In genomic region chrX:55451626-55451989, GRCh38 we compare ENCODE assay signal across 8 cellular contexts. TPM values are rescaled to one million over a fixed set of nuclear protein-coding genes. Genes with fewer than 3 reads are reported as not detected.
DNase-seq lines count a peak whose midpoint lies in the region; ATAC-seq lines count a peak whose summit lies in the region.

No MANE protein-coding gene starts in this region.

- POLR2A ChIA-PET in T-cell (lab: Charles Lee) = interaction anchor here (0.8 to 1.9 kb wide), 4 partner anchors 37 to 812 kb away, joined by 3 to 18 read pairs (median 3); partner anchors contain the start of genes RRAGB (in 1 of the 2) and USP51 (in 1 of the 2)

- peak overlapping the region; percentile 68; the same call in 1 of the 2 replicates for H3K4me3 ChIP-seq in GM08714 (ENCODE audit: low read length)
- peak overlapping the region; percentile 48 to 58 (median 51) for H3K4me3 ChIP-seq in skin epidermis

- no peaks in the 10 kb centered on the region for H3K27me3 Mint-ChIP-seq in T-cell

- H3K4me3 Mint-ChIP-seq in T-cell = peak overlapping the region; percentile 92 to 96 (median 93)

- DNase-seq in T-cell = no peak
- DNase-seq in left cardiac atrium = no peak
- DNase-seq in NCI-H1092 (lab: John Stamatoyannopoulos, UW) = no peak
- DNase-seq in kidney glomerular epithelial cell (lab: John Stamatoyannopoulos, UW) = no peak
- DNase-seq in Ammon's horn (ENCODE audit: low spot score) = no peak

- H3K36me3 Mint-ChIP-seq in T-cell = no peaks in the 10 kb centered on the region

- peak; percentile 15 for ATAC-seq in HG02571 (IDR thresholded peaks at IDR 0.05; ENCODE audit: unreplicated experiment)
- peak in 3 of 4 experiments; percentile 8 to 20 (median 12) for ATAC-seq in T-cell (replicated peaks in 1 of 4)
- ATAC-seq in left cardiac atrium = peak; percentile 68 to 79

- intact Hi-C loops in left cardiac atrium (cut with DNase I) = no loop called here

- CTCF ChIA-PET in T-cell (lab: Charles Lee) = interaction anchor here in 1 of 2 donors (1.3 to 1.8 kb wide), 2 partner anchors 37 to 266 kb away, joined by 8 to 9 read pairs; partner anchors contain the start of gene RRAGB

- H3K9me3 Mint-ChIP-seq in T-cell = no peaks in the 10 kb centered on the region

- H3K4me1 Mint-ChIP-seq in T-cell = peaks cover 13 to 22% (median 21%) of the 10 kb centered on the region in 3 donors

- peak overlapping the region in 19 of 21 experiments; percentile 38 to 86 (median 72) for H3K27ac ChIP-seq in skin epidermis

- H3K27ac Mint-ChIP-seq in T-cell = peak overlapping the region; percentile 91 to 96

RNA-seq across cellular contexts. Expression of gene MAGEH1, which starts 0.3 kb away (rescaled TPM):
- total RNA-seq in T-cell = 10 to 100 TPM; 18.5 to 25.5 (median 22.3) TPM
- 10 to 100 TPM; 18.8 to 25.6 TPM for total RNA-seq in left cardiac atrium

RNA-seq across cellular contexts. Expression of gene USP51, which starts 38.0 kb away (rescaled TPM):
- total RNA-seq in T-cell = 1 to 10 TPM; 1.6 to 2.1 (median 1.7) TPM
- total RNA-seq in left cardiac atrium = 1 to 10 TPM; 2.4 to 3.5 TPM

Comparison
In these comparisons a context has a peak if more than half of its experiments do, and no peak if none do; other contexts are left out.
1. ATAC-seq: peak in every context shown above with its lines; median percentile 74 in left cardiac atrium; 15 in HG02571; 12 in T-cell.